In genomic region chr2:100949377-100949776, GRCh38 we compare ENCODE assay signal across 22 cellular contexts.
"Had no signal": no experiment of that assay in that cellular context is flagged by ENCODE, and none has a peak within 500 bp of the region (broad histone marks: within the 10 kb centered on the region; RNA-seq: fewer than 3 reads in every experiment).

No MANE protein-coding gene starts in this region.

- H3K27me3 ChIP-seq: SJSA1 had no signal

- H3K9ac ChIP-seq: KMS-11, SK-N-SH had no signal

- ATAC-seq: T-cell had no signal

- H3K4me3 ChIP-seq: SJSA1 had no signal

- H3K4me2 ChIP-seq: KMS-11, SK-N-SH had no signal

- FAIRE-seq: RCC 7860 had no signal

- H3K36me3 ChIP-seq: SJSA1 had no signal

- H3K4me1 ChIP-seq: SJSA1 had no signal

- H3K9me3 ChIP-seq: SJSA1, SK-N-SH had no signal

- H3K27ac ChIP-seq: KMS-11, SJSA1 had no signal

- DNase-seq: IMR-90, Kasumi-1, MM.1S, NCI-H1092 treated with DMSO at 0.1 percent for 48 hours, NCI-H1436, NCI-H187 treated with DMSO at 0.1 percent for 48 hours, NCI-H2029 treated with DMSO at 0.1 percent for 48 hours, NCI-H2171 treated with DMSO at 0.1 percent for 48 hours, NCI-H345, NCI-H446 treated with DMSO at 0.1 percent for 48 hours, NCI-H510A treated with DMSO at 0.1 percent for 48 hours, NCI-H69, NCI-H774, Right ventricle myocardium superior, RPMI8226, SIG-M5, SK-N-SH, SW 1271, T-cell had no signal
